In the genomic region with DNA sequence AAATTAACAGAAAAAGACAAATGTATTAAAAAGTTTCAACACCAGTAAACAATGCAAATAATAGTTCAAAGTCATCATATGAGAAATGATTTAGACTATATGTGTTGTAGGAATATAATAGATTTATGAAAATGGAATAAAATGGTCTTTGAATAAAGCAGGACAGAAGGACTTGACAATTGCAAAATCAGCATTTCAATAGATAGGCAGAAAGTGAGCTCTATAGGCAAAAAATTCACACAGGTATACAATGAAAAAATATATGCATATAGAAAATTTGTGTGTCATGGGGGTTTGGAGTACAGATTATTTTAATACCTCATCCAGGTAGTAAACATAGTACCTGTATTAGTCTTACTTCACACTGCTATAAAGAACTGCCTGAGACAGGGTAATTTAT, we compare ENCODE assay signal across 26 cellular contexts.
"Had no signal": no experiment of that assay in that cellular context is flagged by ENCODE, and none has a peak within 500 bp of the region (broad histone marks: within the 10 kb centered on the region; RNA-seq: fewer than 3 reads in every experiment).

No MANE protein-coding gene starts in this region.

- H3K4me3 ChIP-seq: stomach, suprapubic skin, testis, thyroid gland, tibial nerve, transverse colon, upper lobe of left lung, upper lobe of right lung, uterus, vagina had no signal

- H3K9me3 ChIP-seq: stomach, suprapubic skin, testis, thoracic aorta, thyroid gland, tibial nerve, transverse colon, upper lobe of left lung, upper lobe of right lung, uterus, vagina had no signal

- H3K4me1 ChIP-seq: stomach, testis, thyroid gland, transverse colon, upper lobe of left lung, upper lobe of right lung, uterus, vagina had no signal

- H3K27me3 ChIP-seq: stomach, suprapubic skin, testis, thyroid gland, tibial nerve, transverse colon, upper lobe of left lung, upper lobe of right lung, uterus, vagina had no signal

- H3K27ac ChIP-seq: stomach, suprapubic skin, testis, thyroid gland, tibial nerve, transverse colon, upper lobe of left lung, upper lobe of right lung, uterus, vagina had no signal

- ATAC-seq: stimulated activated effector memory CD8-positive, alpha-beta T cell treated with anti-CD3 and anti-CD28 coated beads, Interleukin-12 subunit alpha, Interleukin-12 subunit beta, amount 100 ng/mL, for 72 hours; stimulated activated memory B cell treated with anti-CD40 and anti-IgM and Interleukin-4, amounts not matched to agents 10 μg/mL and 1 μg/mL and 100 μg/mL, for 72 hours; stimulated activated naive B cell treated with anti-CD40 and anti-IgM and Interleukin-4, amounts not matched to agents 10 μg/mL and 1 μg/mL and 100 μg/mL, for 72 hours; stimulated activated naive CD8-positive, alpha-beta T cell treated with anti-CD3 and anti-CD28 coated beads, Interleukin-15, amount 100 ng/mL, for 72 hours; stimulated activated naive CD8-positive, alpha-beta T cell treated with anti-CD3 and anti-CD28 coated beads, Interleukin-15, Interleukin-2, amounts not matched to agents 100 U/mL and 50 U/mL, for 24 hours; upper lobe of right lung had no signal

- DNase-seq: stimulated activated CD4-positive, alpha-beta T cell treated with anti-CD3 and anti-CD28 coated beads, Interleukin-2, amount 100 ng/mL, for 48 hours; stimulated activated CD4-positive, alpha-beta T cell treated with anti-CD3 and anti-CD28 coated beads, Interleukin-4, amount 100 ng/mL, for 1 hour; stimulated activated CD4-positive, alpha-beta T cell treated with anti-CD3 and anti-CD28 coated beads, Interleukin-4, amount 100 ng/mL, for 24 hours; stimulated activated CD4-positive, alpha-beta T cell treated with anti-CD3 and anti-CD28 coated beads, Interleukin-4, amount 100 ng/mL, for 4 hours; stimulated activated CD8-positive, alpha-beta memory T cell treated with anti-CD3 and anti-CD28 coated beads, Interleukin-4, amount 100 ng/mL, for 48 hours; stimulated activated naive B cell treated with anti-CD40 and anti-IgM and Interleukin-4, amounts not matched to agents 10 μg/mL and 1 μg/mL and 100 μg/mL, for 72 hours; stimulated activated naive CD4-positive, alpha-beta T cell; stimulated activated naive CD4-positive, alpha-beta T cell treated with Interleukin-2 at 50 U/mL for 16 hours; stimulated activated naive CD8-positive, alpha-beta T cell treated with anti-CD3 and anti-CD28 coated beads, Interleukin-15, amount 100 ng/mL, for 72 hours; stimulated activated naive CD8-positive, alpha-beta T cell treated with anti-CD3 and anti-CD28 coated beads, Interleukin-15, Interleukin-2, amounts not matched to agents 100 U/mL and 50 U/mL, for 24 hours; stomach; substantia nigra; testis; thyroid gland; transverse colon; trophoblast cell; upper lobe of left lung; upper lobe of right lung; uterus had no signal

- H3K36me3 ChIP-seq: stomach, suprapubic skin, thoracic aorta, thyroid gland, tibial nerve, transverse colon, upper lobe of left lung, upper lobe of right lung, uterus, vagina had no signal

- FAIRE-seq: urothelium cell line had no signal
